Comparison of ENCODE assay signal across 13 cellular contexts in genomic region chr5:142426676-142427364, GRCh38.
DNase-seq lines count a peak whose midpoint lies in the region; ATAC-seq and TF ChIP-seq lines count a peak whose summit lies in the region.
"Had no signal": no experiment of that assay in that cellular context is flagged by ENCODE, and none has a peak within 500 bp of the region (broad histone marks: within the 10 kb centered on the region; RNA-seq: fewer than 3 reads in every experiment).

No MANE protein-coding gene starts in this region.

- no peaks in the 10 kb centered on the region for H3K36me3 ChIP-seq in HUES48 (ENCODE audit: control insufficient read depth, insufficient read depth, low read length)
- H3K36me3 ChIP-seq in gastrocnemius medialis: no peaks in the 10 kb centered on the region

- TF ChIP-seq CTCF in gastrocnemius medialis (IDR thresholded peaks at IDR 0.05 in 4 of 5, conservative IDR thresholded peaks at IDR 0.05 in 1 of 5): no peak

- no peak for TF ChIP-seq POLR2A in gastrocnemius medialis (IDR thresholded peaks at IDR 0.05)

- peak overlapping the region; percentile 60 for H3K4me3 Mint-ChIP-seq in activated T-helper 17 cell treated with anti-CD3 and anti-CD28 coated beads, Interleukin-2, amount 50 U/mL, for 72 hours

- H3K36me3 Mint-ChIP-seq in activated T-helper 17 cell treated with anti-CD3 and anti-CD28 coated beads, Interleukin-2, amount 50 U/mL, for 72 hours (ENCODE audit: low read depth): no peaks in the 10 kb centered on the region

- H3K4me1 ChIP-seq in HUES48 (ENCODE audit: control insufficient read depth, insufficient read depth, low read length) (peaks cover 14% of the 10 kb centered on the region), gastrocnemius medialis (peaks cover 8 to 12% of the 10 kb centered on the region in 2 donors)

- H3K27me3 ChIP-seq in HUES48 (ENCODE audit: control insufficient read depth, insufficient read depth, low read length): no peaks in the 10 kb centered on the region
- H3K27me3 ChIP-seq in gastrocnemius medialis: no peaks in the 10 kb centered on the region

- H3K27me3 Mint-ChIP-seq in activated T-helper 17 cell treated with anti-CD3 and anti-CD28 coated beads, Interleukin-2, amount 50 U/mL, for 72 hours: no peaks in the 10 kb centered on the region

- intact Hi-C loops in left ventricle myocardium superior (cut with micrococcal nuclease) (loop anchor here (10.0 kb wide), 1 partner anchor 118 kb away; no protein-coding TSS in a partner anchor), gastrocnemius medialis (cut with DNase I; ENCODE audit: low total_unique reads) (no loop called here)

- DNase-seq in left ventricle myocardium superior: no peak
- no peak for DNase-seq in gastrocnemius medialis
- DNase-seq in SK-N-DZ (ENCODE audit: low spot score): no peak
- DNase-seq in foreskin melanocyte: no peak
- DNase-seq in NOMO-1 (lab: John Stamatoyannopoulos, UW; ENCODE audit: unreplicated experiment in 2 of 2): no peak
- no peak for DNase-seq in H4 (ENCODE audit: low spot score)
- DNase-seq: amniotic stem cell, DMS 273 treated with DMSO at 0.1 percent for 48 hours, NCI-H2081 treated with DMSO at 0.1 percent for 48 hours had no signal

- no peaks in the 10 kb centered on the region for H3K9me3 Mint-ChIP-seq in activated T-helper 17 cell treated with anti-CD3 and anti-CD28 coated beads, Interleukin-2, amount 50 U/mL, for 72 hours

- H3K27ac ChIP-seq in HUES48 (ENCODE audit: low read depth, low read length) (peak overlapping the region; percentile 90), gastrocnemius medialis (peak overlapping the region; percentile 35 to 61 (median 56))
- H3K27ac ChIP-seq: RWPE1 had no signal

- ATAC-seq in activated T-helper 17 cell treated with anti-CD3 and anti-CD28 coated beads, Interleukin-2, amount 50 U/mL, for 72 hours (replicated peaks): peak; percentile 53
- ATAC-seq in left ventricle myocardium superior: peak; percentile 56
- no peak for ATAC-seq in gastrocnemius medialis

- in situ Hi-C loops in gastrocnemius medialis (cut with MboI; ENCODE audit: low sequenced_read_pairs in 4 of 4): no loop called here

- no peaks in the 10 kb centered on the region for H3K9me3 ChIP-seq in HUES48 (ENCODE audit: control insufficient read depth, insufficient read depth, low read length)
- no peaks in the 10 kb centered on the region for H3K9me3 ChIP-seq in gastrocnemius medialis

- H3K4me1 Mint-ChIP-seq in activated T-helper 17 cell treated with anti-CD3 and anti-CD28 coated beads, Interleukin-2, amount 50 U/mL, for 72 hours: peaks cover 29% of the 10 kb centered on the region

- peak overlapping the region; percentile 84 for H3K27ac Mint-ChIP-seq in activated T-helper 17 cell treated with anti-CD3 and anti-CD28 coated beads, Interleukin-2, amount 50 U/mL, for 72 hours

- no peak overlapping the region for H3K9ac ChIP-seq in HUES48 (ENCODE audit: low read depth, low read length)

- no peak overlapping the region for H3K4me3 ChIP-seq in HUES48 (ENCODE audit: low read depth, low read length)
- H3K4me3 ChIP-seq in gastrocnemius medialis: no peak overlapping the region
- H3K4me3 ChIP-seq: smooth muscle cell had no signal

Comparison
In these comparisons a context has a peak if more than half of its experiments do, and no peak if none do; other contexts are left out.
1. ATAC-seq: peak in activated T-helper 17 cell treated with anti-CD3 and anti-CD28 coated beads, Interleukin-2, amount 50 U/mL, for 72 hours (single experiment) and left ventricle myocardium superior (single experiment); none in gastrocnemius medialis (0 of 2).